In genomic region chr16:75244844-75245758, GRCh38 we compare ENCODE assay signal across 8 cellular contexts. TPM values are rescaled to one million over a fixed set of nuclear protein-coding genes. Genes with fewer than 3 reads are reported as not detected.
A peak's percentile ranks its signal among the peaks of the same experiment; 100 is the strongest.
DNase-seq lines count a peak whose midpoint lies in the region; ATAC-seq and TF ChIP-seq lines count a peak whose summit lies in the region.

No MANE protein-coding gene starts in this region.

- peak; percentile 71 to 96 (median 85) for DNase-seq in adrenal gland
- DNase-seq in cardiac septum (ENCODE audit: low spot score), result peak; percentile 92
- DNase-seq in posterior vena cava (ENCODE audit: low spot score), result peak; percentile 93
- no peak for DNase-seq in SHP77 (lab: John Stamatoyannopoulos, UW)
- no peak for DNase-seq in HAP-1 (ENCODE audit: low spot score in 2 of 2)

- H3K27ac ChIP-seq in BLaER1 (no peak overlapping the region; the same call in 1 of the 2 replicates), adrenal gland (peak overlapping the region in 4 of 5 donors; percentile 75 to 96 (median 86))

- ATAC-seq in HG02798 (IDR thresholded peaks at IDR 0.05; ENCODE audit: poor library complexity, unreplicated experiment) (peak; percentile 38), HG03469 (IDR thresholded peaks at IDR 0.05; ENCODE audit: unreplicated experiment) (no peak)

- no peak for TF ChIP-seq CTCF in adrenal gland (IDR thresholded peaks at IDR 0.05)

- no peak overlapping the region for H3K9ac ChIP-seq in BLaER1

- H3K4me2 ChIP-seq in BLaER1, result peak overlapping the region; percentile 78

- WGBS in adrenal gland, 4 donors, result 32 to 42% (median 33%) methylated on average over 11 to 25 of the region's 25 CpGs

- no peaks in the 10 kb centered on the region for H3K9me3 ChIP-seq in BLaER1
- H3K9me3 ChIP-seq in adrenal gland (replicated peaks in 1 of 3), result no peaks in the 10 kb centered on the region
- no peaks in the 10 kb centered on the region for H3K9me3 ChIP-seq in HAP-1

- peaks cover 33% of the 10 kb centered on the region for H3K4me1 ChIP-seq in BLaER1
- H3K4me1 ChIP-seq in adrenal gland (replicated peaks in 1 of 2), result peaks cover 26 to 71% of the 10 kb centered on the region in 2 donors
- no peaks in the 10 kb centered on the region for H3K4me1 ChIP-seq in HAP-1

- peaks cover 38% of the 10 kb centered on the region for H4K20me1 ChIP-seq in BLaER1

- H3K36me3 ChIP-seq in BLaER1 (no peaks in the 10 kb centered on the region), adrenal gland (replicated peaks in 1 of 2) (peaks cover 0 to 21% of the 10 kb centered on the region in 2 donors), HAP-1 (replicated peaks) (peaks cover 18% of the 10 kb centered on the region)

- H3K4me3 ChIP-seq in BLaER1, result no peak overlapping the region
- H3K4me3 ChIP-seq in adrenal gland, result no peak overlapping the region
- no peak overlapping the region for H3K4me3 ChIP-seq in HAP-1

- TF ChIP-seq POLR2A in adrenal gland (IDR thresholded peaks at IDR 0.05), result peak; percentile 21 to 57

- in situ Hi-C loops in HAP-1 (cut with MboI; ENCODE audit: low sequenced_read_pairs), result no loop called here

- intact Hi-C loops in adrenal gland (cut with DNase I), result no loop called here
- intact Hi-C loops in cardiac septum (cut with DNase I), result loop anchor here (5.0 kb wide), 1 partner anchor 407 kb away; no protein-coding TSS in a partner anchor
- intact Hi-C loops in posterior vena cava (cut with DNase I), result no loop called here

- H3K27me3 ChIP-seq in BLaER1, result peaks cover 34% of the 10 kb centered on the region
- H3K27me3 ChIP-seq in adrenal gland, result no peaks in the 10 kb centered on the region
- no peaks in the 10 kb centered on the region for H3K27me3 ChIP-seq in HAP-1 (ENCODE audit: low read depth)

RNA-seq across cellular contexts. Expression of gene BCAR1, which starts 6.3 kb away (rescaled TPM):
- 10 to 100 TPM; 55.4 to 74.9 (median 66.8) TPM for total RNA-seq in adrenal gland
- 10 to 100 TPM; 10.2 to 87.7 (median 54.3) TPM for polyA plus RNA-seq in adrenal gland
- total RNA-seq in cardiac septum, result 80.3 TPM
- 100 to 1,000 TPM in 1 of 2 donors, 10 to 100 TPM in 1; 48.7 to 104 TPM for total RNA-seq in posterior vena cava

RNA-seq across cellular contexts. Expression of gene CTRB1, which starts 26.3 kb away (rescaled TPM):
- total RNA-seq in adrenal gland (1 to 10 TPM in 5 of 8 donors, under 1 TPM in 1, not detected in 2; 0.67 to 9.9 (median 1.7) TPM), cardiac septum (not detected), posterior vena cava (1 to 10 TPM in 1 of 2 donors, not detected in 1; 4.0 TPM)
- polyA plus RNA-seq in adrenal gland, result 1 to 10 TPM in 2 of 3 donors, not detected in 1; 2.0 to 4.2 TPM

RNA-seq across cellular contexts. Expression of gene CTRB2, which starts 38.1 kb away (rescaled TPM):
- total RNA-seq in adrenal gland, result 10 to 100 TPM in 1 of 8 donors, 1 to 10 TPM in 3, not detected in 4; 1.5 to 15.1 (median 5.8) TPM
- 1 to 10 TPM in 1 of 3 donors, under 1 TPM in 1, not detected in 1; 0.88 to 2.5 TPM for polyA plus RNA-seq in adrenal gland
- total RNA-seq in cardiac septum, result not detected
- 1 to 10 TPM in 1 of 2 donors, under 1 TPM in 1; 0.79 to 9.1 TPM for total RNA-seq in posterior vena cava

Comparison
In these comparisons a context has a peak if more than half of its experiments do, and no peak if none do; other contexts are left out.
1. DNase-seq: peak in adrenal gland (7 of 7), cardiac septum (single experiment) and posterior vena cava (single experiment); none in SHP77 (0 of 2) and HAP-1 (0 of 2).